In genomic region chr16:1492082-1492922, GRCh38 we compare ENCODE assay signal across 7 cellular contexts. TPM values are rescaled to one million over a fixed set of nuclear protein-coding genes. Genes with fewer than 3 reads are reported as not detected.
DNase-seq lines count a peak whose midpoint lies in the region; ATAC-seq and TF ChIP-seq lines count a peak whose summit lies in the region.

No MANE protein-coding gene starts in this region.

- peaks cover 20% of the 10 kb centered on the region for H3K4me1 Mint-ChIP-seq in stimulated activated memory B cell treated with anti-CD40 and anti-IgM and Interleukin-4, amounts not matched to agents 10 μg/mL and 1 μg/mL and 100 μg/mL, for 72 hours

- peaks cover 5% of the 10 kb centered on the region for H3K4me1 ChIP-seq in HUES6 (ENCODE audit: control insufficient read depth, insufficient read depth, low read length)
- peaks cover 4% of the 10 kb centered on the region for H3K4me1 ChIP-seq in iPS-15b (ENCODE audit: control insufficient read depth, insufficient read depth, low read length)

- DNase-seq in activated naive CD4-positive, alpha-beta T cell treated with anti-CD3 and anti-CD28 coated beads, Interleukin-2, amount 50 U/mL, for 72 hours (ENCODE audit: low spot score in 2 of 2) = no peak
- DNase-seq in GM03348 (ENCODE audit: low spot score) (no peak), HEK293T (ENCODE audit: extremely low spot score) (no peak), T-helper 9 cell (no peak)

- no peak overlapping the region for H3K27ac ChIP-seq in HUES6 (ENCODE audit: low read depth, low read length)

- no peak for ATAC-seq in activated naive CD4-positive, alpha-beta T cell treated with anti-CD3 and anti-CD28 coated beads, Interleukin-2, amount 50 U/mL, for 72 hours
- no peak for ATAC-seq in stimulated activated memory B cell treated with anti-CD40 and anti-IgM and Interleukin-4, amounts not matched to agents 10 μg/mL and 1 μg/mL and 100 μg/mL, for 72 hours

- no peaks in the 10 kb centered on the region for H3K27me3 Mint-ChIP-seq in stimulated activated memory B cell treated with anti-CD40 and anti-IgM and Interleukin-4, amounts not matched to agents 10 μg/mL and 1 μg/mL and 100 μg/mL, for 72 hours

- CTCF ChIA-PET in HEK293T (lab: Yijun Ruan, JAX) = interaction anchor here (1.2 kb wide), 1 partner anchor 231 kb away, joined by 3 read pairs; no protein-coding TSS in a partner anchor

- H3K9ac ChIP-seq in HUES6 (ENCODE audit: low read length) (peak overlapping the region; percentile 83), iPS-15b (ENCODE audit: low read depth, low read length) (peak overlapping the region; percentile 77)

- no peaks in the 10 kb centered on the region for H3K9me3 Mint-ChIP-seq in activated naive CD4-positive, alpha-beta T cell treated with anti-CD3 and anti-CD28 coated beads, Interleukin-2, amount 50 U/mL, for 72 hours
- H3K9me3 Mint-ChIP-seq in stimulated activated memory B cell treated with anti-CD40 and anti-IgM and Interleukin-4, amounts not matched to agents 10 μg/mL and 1 μg/mL and 100 μg/mL, for 72 hours = no peaks in the 10 kb centered on the region

- H3K27me3 ChIP-seq in HUES6 (ENCODE audit: control insufficient read depth, insufficient read depth, low read length) (no peaks in the 10 kb centered on the region), iPS-15b (ENCODE audit: control insufficient read depth, insufficient read depth, low read length) (no peaks in the 10 kb centered on the region)

- peaks cover 6 to 7% of the 10 kb centered on the region in 2 donors for H3K36me3 Mint-ChIP-seq in activated naive CD4-positive, alpha-beta T cell treated with anti-CD3 and anti-CD28 coated beads, Interleukin-2, amount 50 U/mL, for 72 hours
- peaks cover 9% of the 10 kb centered on the region for H3K36me3 Mint-ChIP-seq in stimulated activated memory B cell treated with anti-CD40 and anti-IgM and Interleukin-4, amounts not matched to agents 10 μg/mL and 1 μg/mL and 100 μg/mL, for 72 hours

- H3K4me3 ChIP-seq in HUES6 (ENCODE audit: low read depth, low read length) (peak overlapping the region; percentile 89), iPS-15b (ENCODE audit: low read depth, low read length) (peak overlapping the region; percentile 77)

- H3K27ac Mint-ChIP-seq in activated naive CD4-positive, alpha-beta T cell treated with anti-CD3 and anti-CD28 coated beads, Interleukin-2, amount 50 U/mL, for 72 hours = peak overlapping the region; percentile 94 to 99
- peak overlapping the region; percentile 97 for H3K27ac Mint-ChIP-seq in stimulated activated memory B cell treated with anti-CD40 and anti-IgM and Interleukin-4, amounts not matched to agents 10 μg/mL and 1 μg/mL and 100 μg/mL, for 72 hours

- H3K9me3 ChIP-seq in HUES6 (ENCODE audit: control insufficient read depth, insufficient read depth, low read depth, low read length) (no peaks in the 10 kb centered on the region), iPS-15b (ENCODE audit: control insufficient read depth, insufficient read depth, low read length) (no peaks in the 10 kb centered on the region)

- peak overlapping the region; percentile 95 for H3K4me3 Mint-ChIP-seq in stimulated activated memory B cell treated with anti-CD40 and anti-IgM and Interleukin-4, amounts not matched to agents 10 μg/mL and 1 μg/mL and 100 μg/mL, for 72 hours

- POLR2A ChIA-PET in HEK293T (lab: Yijun Ruan, JAX) = interaction anchor here (0.9 to 2.3 kb wide), 7 partner anchors 10 to 200 kb away, joined by 3 to 8 read pairs (median 4); partner anchors contain the start of gene UQCC4

- peaks cover 30% of the 10 kb centered on the region for H3K36me3 ChIP-seq in HUES6 (ENCODE audit: control insufficient read depth, insufficient read depth, low read length)
- peaks cover 28% of the 10 kb centered on the region for H3K36me3 ChIP-seq in iPS-15b (ENCODE audit: control insufficient read depth, insufficient read depth, low read length)

TF ChIP-seq in HEK293T, 16 proteins besides CTCF, POLR2A, EP300 and RAD21:
- TF ChIP-seq SUZ12 (IDR thresholded peaks at IDR 0.05) (no peak), TARDBP (IDR thresholded peaks at IDR 0.05) (no peak), ZNF384 (IDR thresholded peaks at IDR 0.05) (no peak), CTBP1 (IDR thresholded peaks at IDR 0.05; ENCODE audit: borderline replicate concordance) (no peak), HDGF (IDR thresholded peaks at IDR 0.05; ENCODE audit: borderline replicate concordance) (no peak), LEF1 (IDR thresholded peaks at IDR 0.05; ENCODE audit: borderline replicate concordance) (no peak), FOXM1 (IDR thresholded peaks at IDR 0.05; ENCODE audit: borderline replicate concordance) (no peak), SP1 (IDR thresholded peaks at IDR 0.05) (no peak), ELF4 (IDR thresholded peaks at IDR 0.05) (no peak), L3MBTL2 (conservative IDR thresholded peaks at IDR 0.05) (no peak), FOXK2 (IDR thresholded peaks at IDR 0.05) (no peak), NFRKB (IDR thresholded peaks at IDR 0.05) (no peak), PKNOX1 (IDR thresholded peaks at IDR 0.05) (no peak), ARNT (IDR thresholded peaks at IDR 0.05) (no peak), FOXA1 (IDR thresholded peaks at IDR 0.05) (no peak), BHLHE40 (IDR thresholded peaks at IDR 0.05; ENCODE audit: borderline replicate concordance) (no peak)

RNA-seq across cellular contexts. Expression of gene TELO2, which starts 0.9 kb away (rescaled TPM):
- total RNA-seq in activated naive CD4-positive, alpha-beta T cell treated with anti-CD3 and anti-CD28 coated beads, Interleukin-2, amount 50 U/mL, for 72 hours = 10 to 100 TPM; 53.4 to 94.9 TPM

RNA-seq across cellular contexts. Expression of gene PTX4, which starts 3.6 kb away (rescaled TPM):
- total RNA-seq in activated naive CD4-positive, alpha-beta T cell treated with anti-CD3 and anti-CD28 coated beads, Interleukin-2, amount 50 U/mL, for 72 hours = not detected

RNA-seq across cellular contexts. Expression of gene CLCN7, which starts 17.5 kb away (rescaled TPM):
- total RNA-seq in activated naive CD4-positive, alpha-beta T cell treated with anti-CD3 and anti-CD28 coated beads, Interleukin-2, amount 50 U/mL, for 72 hours = 100 to 1,000 TPM in 1 of 2 donors, 10 to 100 TPM in 1; 43.2 to 138 TPM

RNA-seq across cellular contexts. Expression of gene TMEM204, which starts 41.2 kb away (rescaled TPM):
- 10 to 100 TPM; 10.3 to 17.6 TPM for total RNA-seq in activated naive CD4-positive, alpha-beta T cell treated with anti-CD3 and anti-CD28 coated beads, Interleukin-2, amount 50 U/mL, for 72 hours

RNA-seq across cellular contexts. Expression of gene CCDC154, which starts 47.9 kb away (rescaled TPM):
- 1 to 10 TPM; 2.6 to 3.6 TPM for total RNA-seq in activated naive CD4-positive, alpha-beta T cell treated with anti-CD3 and anti-CD28 coated beads, Interleukin-2, amount 50 U/mL, for 72 hours
